In the genomic region with DNA sequence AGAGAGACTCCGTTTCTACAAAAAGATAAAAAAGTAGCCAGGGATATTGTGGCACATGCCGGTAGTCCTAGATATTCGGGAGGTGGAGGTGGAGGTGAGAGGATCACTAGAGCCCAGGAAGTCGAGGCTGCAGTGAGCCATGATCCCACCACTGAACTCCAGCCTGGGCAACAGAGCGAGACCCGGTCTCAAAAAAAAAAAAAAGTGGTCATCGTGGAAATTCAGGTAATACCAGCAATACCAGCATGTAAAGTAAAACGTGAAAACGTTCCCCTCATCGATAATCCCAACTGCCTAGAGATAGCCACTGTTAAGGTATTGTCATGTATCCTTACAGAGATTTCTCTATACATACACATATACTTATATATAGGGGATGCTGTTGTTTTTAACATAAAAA, we compare ENCODE assay signal across 9 cellular contexts. TPM values are rescaled to one million over a fixed set of nuclear protein-coding genes. Genes with fewer than 3 reads are reported as not detected.
DNase-seq lines count a peak whose midpoint lies in the region; ATAC-seq, FAIRE-seq and TF ChIP-seq lines count a peak whose summit lies in the region.
"Had no signal": no experiment of that assay in that cellular context is flagged by ENCODE, and none has a peak within 500 bp of the region (broad histone marks: within the 10 kb centered on the region; RNA-seq: fewer than 3 reads in every experiment).

No MANE protein-coding gene starts in this region.

- H3K4me1 ChIP-seq in CD4-positive, alpha-beta memory T cell (ENCODE audit: insufficient read depth, low read length): peaks cover 18% of the 10 kb centered on the region
- no peaks in the 10 kb centered on the region for H3K4me1 ChIP-seq in GM12878 (ENCODE audit: control insufficient read depth, insufficient read depth, low read length)
- H3K4me1 ChIP-seq in naive thymus-derived CD4-positive, alpha-beta T cell (ENCODE audit: control insufficient read depth in 2 of 2, insufficient read depth in 2 of 2, low read length in 2 of 2): peaks cover 4 to 15% of the 10 kb centered on the region in 2 donors

- TF ChIP-seq RAD21 in GM12878 (IDR thresholded peaks at IDR 0.05; ENCODE audit: insufficient read depth, low read depth, low read length): no peak

- 60% methylated on average over 10 of the region's 10 CpGs for WGBS in GM12878 (ENCODE audit: insufficient coverage, insufficient replicate concordance, low lambda C conversion rate, missing lambda C conversion rate)

- H3K9me3 ChIP-seq in CD4-positive, alpha-beta memory T cell (ENCODE audit: control insufficient read depth in 1 of 2, low read length in 2 of 2): no peaks in the 10 kb centered on the region
- no peaks in the 10 kb centered on the region for H3K9me3 ChIP-seq in GM12878 (replicated peaks; ENCODE audit: control insufficient read depth, insufficient read depth, low read length)
- no peaks in the 10 kb centered on the region for H3K9me3 ChIP-seq in naive thymus-derived CD4-positive, alpha-beta T cell (ENCODE audit: control insufficient read depth in 2 of 3, low read length in 3 of 3)

- POLR2A ChIA-PET in CD4-positive, alpha-beta memory T cell (lab: Charles Lee; ENCODE audit: partially characterized antibody): interaction anchor here (2.7 kb wide), 1 partner anchor 16 kb away, joined by 15 read pairs; a partner anchor contains a TSS
- POLR2A ChIA-PET in GM12878 (lab: Charles Lee): interaction anchor here (1.1 kb wide), 1 partner anchor 17 kb away, joined by 5 read pairs; a partner anchor contains a TSS
- POLR2A ChIA-PET in naive thymus-derived CD4-positive, alpha-beta T cell (lab: Charles Lee): interaction anchor here (1.4 kb wide), 1 partner anchor 17 kb away, joined by 3 read pairs; a partner anchor contains a TSS

- no peak for FAIRE-seq in GM12878 (lab: Jason Lieb, UNC)

- no peaks in the 10 kb centered on the region for H3K9me3 Mint-ChIP-seq in CD4-positive, alpha-beta memory T cell
- no peaks in the 10 kb centered on the region for H3K9me3 Mint-ChIP-seq in IgD-negative memory B cell
- no peaks in the 10 kb centered on the region for H3K9me3 Mint-ChIP-seq in naive thymus-derived CD4-positive, alpha-beta T cell

- no peaks in the 10 kb centered on the region; the same call in 1 of the 2 replicates for H4K20me1 ChIP-seq in GM12878 (ENCODE audit: control insufficient read depth, insufficient read depth)

- H2AFZ ChIP-seq in GM12878 (ENCODE audit: control insufficient read depth, low read depth, low read length): no peak overlapping the region

- peaks cover 3 to 15% of the 10 kb centered on the region in 2 donors for H3K36me3 Mint-ChIP-seq in CD4-positive, alpha-beta memory T cell
- H3K36me3 Mint-ChIP-seq in IgD-negative memory B cell: no peaks in the 10 kb centered on the region
- peaks cover 3 to 15% (median 4%) of the 10 kb centered on the region in 5 donors for H3K36me3 Mint-ChIP-seq in naive thymus-derived CD4-positive, alpha-beta T cell

- no peak overlapping the region for H3K27ac ChIP-seq in CD4-positive, alpha-beta memory T cell (ENCODE audit: low read depth, low read length)
- H3K27ac ChIP-seq in GM12878 (ENCODE audit: control insufficient read depth, insufficient read depth): no peak overlapping the region
- peak overlapping the region; percentile 93 for H3K27ac ChIP-seq in naive thymus-derived CD4-positive, alpha-beta T cell (ENCODE audit: low read depth, low read length)

- H3K27me3 ChIP-seq in CD4-positive, alpha-beta memory T cell (ENCODE audit: insufficient read depth, low read length): no peaks in the 10 kb centered on the region
- no peaks in the 10 kb centered on the region for H3K27me3 ChIP-seq in GM12878 (replicated peaks in 1 of 2; ENCODE audit: control insufficient read depth in 2 of 2, insufficient read depth in 2 of 2, low read length in 1 of 2)
- no peaks in the 10 kb centered on the region for H3K27me3 ChIP-seq in naive thymus-derived CD4-positive, alpha-beta T cell (ENCODE audit: control insufficient read depth in 2 of 2, insufficient read depth in 2 of 2, low read length in 2 of 2)

- H3K4me3 ChIP-seq in CD4-positive, alpha-beta memory T cell (ENCODE audit: low read length in 2 of 2): no peak overlapping the region
- peak overlapping the region; percentile 85; the same call in 1 of the 2 replicates for H3K4me3 ChIP-seq in GM12878
- no peak overlapping the region for H3K4me3 ChIP-seq in naive thymus-derived CD4-positive, alpha-beta T cell (ENCODE audit: low read length)

- no peaks in the 10 kb centered on the region for H3K36me3 ChIP-seq in CD4-positive, alpha-beta memory T cell (ENCODE audit: insufficient read depth, low read length)
- H3K36me3 ChIP-seq in GM12878 (ENCODE audit: control insufficient read depth in 2 of 2, insufficient read depth in 2 of 2, low read length in 1 of 2): no peaks in the 10 kb centered on the region
- H3K36me3 ChIP-seq in naive thymus-derived CD4-positive, alpha-beta T cell (ENCODE audit: control insufficient read depth in 2 of 3, insufficient read depth in 3 of 3, low read length in 3 of 3): no peaks in the 10 kb centered on the region

- peaks cover 47% of the 10 kb centered on the region for H3K79me2 ChIP-seq in GM12878 (ENCODE audit: control insufficient read depth, insufficient read depth, low read length)

- H3K4me3 Mint-ChIP-seq in CD4-positive, alpha-beta memory T cell: peak overlapping the region in 7 of 8 donors; percentile 22 to 97 (median 91)
- peak overlapping the region; percentile 92 to 99 (median 96) for H3K4me3 Mint-ChIP-seq in IgD-negative memory B cell
- H3K4me3 Mint-ChIP-seq in naive thymus-derived CD4-positive, alpha-beta T cell: peak overlapping the region in 9 of 10 donors; percentile 17 to 99 (median 96)

- SMC1A ChIA-PET in GM12878 (lab: Charles Lee; ENCODE audit: uncharacterized antibody, unreplicated experiment): interaction anchor here (0.6 to 1.5 kb wide), 3 partner anchors 11 to 326 kb away, joined by 3 read pairs; no protein-coding TSS in a partner anchor

- H3K27ac Mint-ChIP-seq in CD4-positive, alpha-beta memory T cell: peak overlapping the region in 5 of 7 donors; percentile 1 to 100 (median 97)
- peak overlapping the region in 1 of 3 donors; percentile 98 for H3K27ac Mint-ChIP-seq in IgD-negative memory B cell
- H3K27ac Mint-ChIP-seq in naive thymus-derived CD4-positive, alpha-beta T cell: peak overlapping the region in 5 of 9 donors; percentile 53 to 99 (median 99)

- no peak overlapping the region for H3K9ac ChIP-seq in GM12878 (ENCODE audit: control insufficient read depth, insufficient read depth, low read length)

- peaks cover 6 to 44% (median 18%) of the 10 kb centered on the region in 4 donors for H3K4me1 Mint-ChIP-seq in CD4-positive, alpha-beta memory T cell
- peaks cover 9 to 15% (median 13%) of the 10 kb centered on the region in 3 donors for H3K4me1 Mint-ChIP-seq in IgD-negative memory B cell
- H3K4me1 Mint-ChIP-seq in naive thymus-derived CD4-positive, alpha-beta T cell: peaks cover 7 to 38% (median 37%) of the 10 kb centered on the region in 7 donors

- no peak for ATAC-seq in GM12878
- ATAC-seq in naive thymus-derived CD4-positive, alpha-beta T cell: no peak
- ATAC-seq in left lobe of liver: no peak
- no peak for ATAC-seq in HG03565 (IDR thresholded peaks at IDR 0.05; ENCODE audit: unreplicated experiment)
- ATAC-seq in HG03469 (IDR thresholded peaks at IDR 0.05; ENCODE audit: unreplicated experiment): no peak
- no peak for ATAC-seq in left colon

- intact Hi-C loops in CD4-positive, alpha-beta memory T cell (cut with micrococcal nuclease): loop anchor here (10.0 kb wide), 3 partner anchors 621 to 1251 kb away; a partner anchor contains a TSS
- intact Hi-C loops in GM12878 (cut with micrococcal nuclease; ENCODE audit: unreplicated experiment) (loop anchor here (5.0 kb wide), 1 partner anchor 111 kb away; no protein-coding TSS in a partner anchor), left colon (cut with DNase I, micrococcal nuclease) (no loop called here)
- intact Hi-C loops in naive thymus-derived CD4-positive, alpha-beta T cell (cut with micrococcal nuclease): loop anchor here (10.0 kb wide), 5 partner anchors 209 to 1471 kb away; a partner anchor contains a TSS

- RAD21 ChIA-PET in GM12878 (lab: Charles Lee; ENCODE audit: unreplicated experiment): interaction anchor here (1.2 kb wide), 2 partner anchors 19 to 131 kb away, joined by 3 to 6 read pairs; no protein-coding TSS in a partner anchor

- no peak for TF ChIP-seq POLR2A in GM12878 (IDR thresholded peaks at IDR 0.05; ENCODE audit: low read depth, low read length)

- TF ChIP-seq CTCF in GM12878 (IDR thresholded peaks at IDR 0.05 in 2 of 3, conservative IDR thresholded peaks at IDR 0.05 in 1 of 3; ENCODE audit: control insufficient read depth in 2 of 3, extremely low read depth in 1 of 3, insufficient read depth in 1 of 3, low read depth in 3 of 3, low read length in 3 of 3): no peak

- DNase-seq in CD4-positive, alpha-beta memory T cell: no peak
- no peak for DNase-seq in GM12878 (ENCODE audit: low read depth, low spot score)
- no peak for DNase-seq in naive thymus-derived CD4-positive, alpha-beta T cell
- no peak for DNase-seq in left lobe of liver (ENCODE audit: low spot score)
- DNase-seq in left colon: no peak
- DNase-seq: activated CD8-positive, alpha-beta memory T cell treated with anti-CD3 and anti-CD28 coated beads, Interleukin-2, amount 50 U/mL, for 48 hours had no signal

- H3K27me3 Mint-ChIP-seq in CD4-positive, alpha-beta memory T cell: no peaks in the 10 kb centered on the region
- no peaks in the 10 kb centered on the region for H3K27me3 Mint-ChIP-seq in IgD-negative memory B cell
- H3K27me3 Mint-ChIP-seq in naive thymus-derived CD4-positive, alpha-beta T cell: no peaks in the 10 kb centered on the region

- CTCF ChIA-PET in CD4-positive, alpha-beta memory T cell (lab: Charles Lee; ENCODE audit: partially characterized antibody): interaction anchor here (2.8 kb wide), 1 partner anchor 17 kb away, joined by 7 read pairs; a partner anchor contains a TSS
- CTCF ChIA-PET in GM12878 (lab: Yijun Ruan, JAX): no interaction called here
- CTCF ChIA-PET in naive thymus-derived CD4-positive, alpha-beta T cell (lab: Charles Lee): interaction anchor here (0.7 kb wide), 1 partner anchor 180 kb away, joined by 3 read pairs; no protein-coding TSS in a partner anchor

- in situ Hi-C loops in GM12878 (cut with MboI): no loop called here

- BruUV-seq in GM12878 (replicated peaks; lab: Mats Ljungman, UMichigan): no TSS peak

- no peak for TF ChIP-seq EP300 in GM12878 (IDR thresholded peaks at IDR 0.05; ENCODE audit: borderline replicate concordance in 1 of 2, control insufficient read depth in 1 of 2, low read depth in 2 of 2, low read length in 2 of 2)

- peak overlapping the region; percentile 55 for H3K4me2 ChIP-seq in GM12878 (ENCODE audit: control insufficient read depth, insufficient read depth)

RNA-seq across cellular contexts. Expression of a gene that starts 1.5 kb away (rescaled TPM):
- 10 to 100 TPM; 38.6 to 38.8 TPM for total RNA-seq in CD4-positive, alpha-beta memory T cell
- polyA plus RNA-seq in CD4-positive, alpha-beta memory T cell: 10 to 100 TPM; 29.5 to 52.7 TPM
- 34.0 TPM for polyA plus RNA-seq in IgD-negative memory B cell
- total RNA-seq in GM12878 (2013; cell fraction: nucleolus; rRNA removed): 70.0 and 78.0 TPM in 2 replicates
- 53.8 and 69.0 TPM in 2 replicates for total RNA-seq in GM12878 (2014; rRNA removed)
- total RNA-seq in GM12878 (2014; rRNA removed; fragmentation: Illumina TruSeq; extraction: Trizol): 54.8 and 57.1 TPM in 2 replicates
- total RNA-seq in GM12878 (2021): 36.7 and 41.8 TPM in 2 replicates
- 19.6 TPM for polyA plus RNA-seq in GM12878 (2011; ENCODE audit: low read depth)
- 44.6 and 55.0 TPM in 2 replicates for polyA plus RNA-seq in GM12878 (2011; rRNA removed)
- polyA plus RNA-seq in GM12878 (2011; cell fraction: cytosol; rRNA removed): 32.8 and 37.3 TPM in 2 replicates
- polyA plus RNA-seq in GM12878 (2011; cell fraction: nucleus; rRNA removed): 13.8 and 17.5 TPM in 2 replicates
- polyA plus RNA-seq in GM12878 (2012): 32.2 and 40.4 TPM in 2 replicates
- polyA plus RNA-seq in GM12878 (2014; fragmentation: Illumina TruSeq; extraction: Trizol): 45.3 and 48.1 TPM in 2 replicates
- polyA plus RNA-seq in GM12878 (2014; fragmentation: Nextera tagmentation; extraction: Ambion mirVana): 10 to 100 TPM; 28.0 to 41.3 TPM
- 41.2 and 47.7 TPM in 2 replicates for polyA plus RNA-seq in GM12878 (2014; rRNA removed)
- polyA plus RNA-seq in GM12878 (2016; fragmentation: Nextera tagmentation; extraction: Ambion mirVana): 10 to 100 TPM; 49.9 to 59.1 TPM
- polyA minus RNA-seq in GM12878 (2011; rRNA and poly(A)+ RNA removed): 85.6 and 91.7 TPM in 2 replicates
- polyA minus RNA-seq in GM12878 (2011; cell fraction: cytosol; rRNA and poly(A)+ RNA removed): 23.7 and 32.1 TPM in 2 replicates
- 21.5 and 30.9 TPM in 2 replicates for polyA minus RNA-seq in GM12878 (2011; cell fraction: nucleus; rRNA and poly(A)+ RNA removed)
- 10 to 100 TPM; 32.5 to 63.8 (median 36.8) TPM for total RNA-seq in naive thymus-derived CD4-positive, alpha-beta T cell
- 10 to 100 TPM; 35.1 to 36.5 TPM for polyA plus RNA-seq in naive thymus-derived CD4-positive, alpha-beta T cell
- 75.0 TPM for total RNA-seq in left lobe of liver
- total RNA-seq in left colon: 10 to 100 TPM; 40.9 to 50.4 TPM

RNA-seq across cellular contexts. Expression of a gene that starts 5.6 kb away (rescaled TPM):
- total RNA-seq in CD4-positive, alpha-beta memory T cell: 100 to 1,000 TPM; 115 to 126 TPM
- 100 to 1,000 TPM; 382 to 658 TPM for polyA plus RNA-seq in CD4-positive, alpha-beta memory T cell
- polyA plus RNA-seq in IgD-negative memory B cell (326 TPM), GM12878 (2011; rRNA removed) (1,589 and 1,856 TPM in 2 replicates), GM12878 (2014; fragmentation: Illumina TruSeq; extraction: Trizol) (727 and 839 TPM in 2 replicates), GM12878 (2014; fragmentation: Nextera tagmentation; extraction: Ambion mirVana) (1,000 to 10,000 TPM; 2,041 to 2,070 TPM), GM12878 (2014; rRNA removed) (747 and 862 TPM in 2 replicates), GM12878 (2016; fragmentation: Nextera tagmentation; extraction: Ambion mirVana) (1,000 to 10,000 TPM; 1,113 to 1,176 TPM)
- total RNA-seq in GM12878 (2013; cell fraction: nucleolus; rRNA removed): 59.1 and 62.7 TPM in 2 replicates
- total RNA-seq in GM12878 (2014; rRNA removed) (467 and 534 TPM in 2 replicates), GM12878 (2014; rRNA removed; fragmentation: Illumina TruSeq; extraction: Trizol) (691 and 726 TPM in 2 replicates), GM12878 (2021) (331 and 332 TPM in 2 replicates), left lobe of liver (146 TPM), left colon (100 to 1,000 TPM; 450 to 539 TPM)
- polyA plus RNA-seq in GM12878 (2011; ENCODE audit: low read depth): 1,660 TPM
- polyA plus RNA-seq in GM12878 (2011; cell fraction: cytosol; rRNA removed): 1,448 and 1,540 TPM in 2 replicates
- polyA plus RNA-seq in GM12878 (2011; cell fraction: nucleus; rRNA removed): 567 and 717 TPM in 2 replicates
- polyA plus RNA-seq in GM12878 (2012): 350 and 454 TPM in 2 replicates
- 260 and 503 TPM in 2 replicates for polyA minus RNA-seq in GM12878 (2011; rRNA and poly(A)+ RNA removed)
- polyA minus RNA-seq in GM12878 (2011; cell fraction: cytosol; rRNA and poly(A)+ RNA removed): 95.8 and 121 TPM in 2 replicates
- 45.7 and 46.4 TPM in 2 replicates for polyA minus RNA-seq in GM12878 (2011; cell fraction: nucleus; rRNA and poly(A)+ RNA removed)
- total RNA-seq in naive thymus-derived CD4-positive, alpha-beta T cell: 100 to 1,000 TPM in 4 of 5 experiments, 10 to 100 TPM in 1; 98.9 to 261 (median 103) TPM
- polyA plus RNA-seq in naive thymus-derived CD4-positive, alpha-beta T cell: 100 to 1,000 TPM; 324 to 402 TPM

RNA-seq across cellular contexts. Expression of a gene that starts 16.8 kb away (rescaled TPM):
- 10 to 100 TPM; 15.3 to 16.8 TPM for total RNA-seq in CD4-positive, alpha-beta memory T cell
- 1 to 10 TPM; 3.2 to 6.5 TPM for polyA plus RNA-seq in CD4-positive, alpha-beta memory T cell
- polyA plus RNA-seq in IgD-negative memory B cell: 4.1 TPM
- total RNA-seq in GM12878 (2013; cell fraction: nucleolus; rRNA removed): 52.3 and 59.4 TPM in 2 replicates
- 8.8 and 11.3 TPM in 2 replicates for total RNA-seq in GM12878 (2014; rRNA removed)
- 12.0 and 12.9 TPM in 2 replicates for total RNA-seq in GM12878 (2014; rRNA removed; fragmentation: Illumina TruSeq; extraction: Trizol)
- total RNA-seq in GM12878 (2021): 9.2 and 9.3 TPM in 2 replicates
- 2.8 TPM for polyA plus RNA-seq in GM12878 (2011; ENCODE audit: low read depth)
- 11.4 and 16.9 TPM in 2 replicates for polyA plus RNA-seq in GM12878 (2011; rRNA removed)
- 4.6 and 6.0 TPM in 2 replicates for polyA plus RNA-seq in GM12878 (2011; cell fraction: cytosol; rRNA removed)
- polyA plus RNA-seq in GM12878 (2011; cell fraction: nucleus; rRNA removed): 7.0 and 7.1 TPM in 2 replicates
- 3.8 and 6.9 TPM in 2 replicates for polyA plus RNA-seq in GM12878 (2012)
- polyA plus RNA-seq in GM12878 (2014; fragmentation: Illumina TruSeq; extraction: Trizol): 7.5 and 9.4 TPM in 2 replicates
- 1 to 10 TPM; 2.5 to 3.7 TPM for polyA plus RNA-seq in GM12878 (2014; fragmentation: Nextera tagmentation; extraction: Ambion mirVana)
- polyA plus RNA-seq in GM12878 (2014; rRNA removed): 4.1 and 5.2 TPM in 2 replicates
- polyA plus RNA-seq in GM12878 (2016; fragmentation: Nextera tagmentation; extraction: Ambion mirVana): 1 to 10 TPM; 6.5 to 7.7 TPM
- 22.4 and 35.4 TPM in 2 replicates for polyA minus RNA-seq in GM12878 (2011; rRNA and poly(A)+ RNA removed)
- polyA minus RNA-seq in GM12878 (2011; cell fraction: cytosol; rRNA and poly(A)+ RNA removed): 10.3 and 10.5 TPM in 2 replicates
- 11.0 and 14.1 TPM in 2 replicates for polyA minus RNA-seq in GM12878 (2011; cell fraction: nucleus; rRNA and poly(A)+ RNA removed)
- total RNA-seq in naive thymus-derived CD4-positive, alpha-beta T cell: 10 to 100 TPM; 10.9 to 17.4 (median 17.0) TPM
- polyA plus RNA-seq in naive thymus-derived CD4-positive, alpha-beta T cell: 1 to 10 TPM; 5.4 to 8.0 TPM
- total RNA-seq in left lobe of liver: 2.3 TPM
- total RNA-seq in left colon: 10 to 100 TPM in 1 of 2 donors, 1 to 10 TPM in 1; 9.9 to 10.1 TPM

Comparison
In these comparisons a context has a peak if more than half of its experiments do, and no peak if none do; other contexts are left out.
1. intact Hi-C loops: an anchor here in CD4-positive, alpha-beta memory T cell (10.0 kb wide), GM12878 (5.0 kb wide) and naive thymus-derived CD4-positive, alpha-beta T cell (10.0 kb wide); none called in left colon.